ENCODE assay signal across 8 cellular contexts in the genomic region with DNA sequence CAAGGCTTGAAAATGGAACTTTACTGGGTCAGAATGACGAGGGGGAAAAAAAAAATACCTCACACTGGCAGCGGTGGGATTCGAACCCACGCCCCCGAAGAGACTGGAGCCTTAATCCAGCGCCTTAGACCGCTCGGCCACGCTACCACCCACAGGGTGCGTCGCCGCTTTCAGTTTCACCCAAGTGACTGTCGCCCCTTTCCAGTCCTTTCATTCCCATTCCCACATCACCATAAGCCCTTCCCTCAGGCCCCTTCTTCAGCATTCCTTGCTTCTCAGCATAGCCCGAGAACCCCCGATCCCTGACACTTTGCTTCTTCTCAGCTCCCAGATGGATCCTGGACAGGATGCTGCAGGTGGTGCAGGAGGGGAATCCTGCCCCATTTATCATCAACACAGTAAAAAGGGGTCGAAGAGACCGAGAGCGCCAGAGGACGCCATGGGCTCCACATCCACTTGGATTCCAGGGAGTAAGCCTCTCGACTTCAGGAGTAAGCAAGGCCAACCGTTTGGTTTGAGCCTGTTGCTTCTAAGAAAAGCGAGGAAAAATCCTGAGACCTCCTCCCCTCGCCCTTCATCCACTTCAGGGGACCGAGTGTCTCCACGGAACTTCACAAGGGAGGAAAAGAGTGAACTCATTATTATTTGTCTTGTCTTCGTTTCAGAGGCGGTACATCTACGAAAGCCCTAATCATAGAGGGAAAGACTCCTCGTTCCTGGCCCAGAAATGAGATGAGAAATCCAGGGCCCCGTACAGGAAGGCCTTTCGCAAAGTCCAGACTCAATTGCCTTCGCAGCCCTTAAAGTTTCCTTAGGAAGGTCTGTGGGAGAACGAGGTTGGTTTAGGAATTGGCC. TPM values are rescaled to one million over a fixed set of nuclear protein-coding genes. Genes with fewer than 3 reads are reported as not detected.
DNase-seq lines count a peak whose midpoint lies in the region; ATAC-seq, FAIRE-seq and TF ChIP-seq lines count a peak whose summit lies in the region.

No MANE protein-coding gene starts in this region.

- in situ Hi-C loops in HAP-1 (cut with MboI; ENCODE audit: low sequenced_read_pairs): no loop called here

- no peaks in the 10 kb centered on the region for H3K36me3 ChIP-seq in HAP-1 (replicated peaks)
- no peaks in the 10 kb centered on the region for H3K36me3 ChIP-seq in mucosa of descending colon (ENCODE audit: low read depth)

- H3K27me3 ChIP-seq in AG04450 (ENCODE audit: control insufficient read depth, insufficient read depth, low read length) (no peaks in the 10 kb centered on the region), HAP-1 (ENCODE audit: low read depth) (no peaks in the 10 kb centered on the region)

- ATAC-seq in mucosa of descending colon: peak; percentile 54

- FAIRE-seq in GM12891 (lab: Jason Lieb, UNC): no peak

- peak overlapping the region; percentile 50 for H3K27ac ChIP-seq in AG04450 (ENCODE audit: low read depth, low read length)

- H3K9me3 ChIP-seq in AG04450 (ENCODE audit: control insufficient read depth, insufficient read depth, low read length) (no peaks in the 10 kb centered on the region), HAP-1 (no peaks in the 10 kb centered on the region), mucosa of descending colon (no peaks in the 10 kb centered on the region)

- H3K4me1 ChIP-seq in HAP-1: peaks cover 16% of the 10 kb centered on the region
- H3K4me1 ChIP-seq in mucosa of descending colon (ENCODE audit: low read depth): peaks cover 6% of the 10 kb centered on the region

- POLR2A ChIA-PET in AG04450 (lab: Yijun Ruan, JAX): interaction anchor here (0.6 kb wide), 1 partner anchor 814 kb away, joined by 4 read pairs; no protein-coding TSS in a partner anchor

- no peak for TF ChIP-seq CTCF in AG04450 (IDR thresholded peaks at IDR 0.05; ENCODE audit: low read depth, low read length)
- TF ChIP-seq CTCF in epithelial cell of proximal tubule (conservative IDR thresholded peaks at IDR 0.05; ENCODE audit: low read depth, low read length): no peak
- no peak for TF ChIP-seq CTCF in mucosa of descending colon (IDR thresholded peaks at IDR 0.05)

- CTCF ChIA-PET in AG04450 (lab: Charles Lee): no interaction called here

- intact Hi-C loops in mucosa of descending colon (cut with DNase I, micrococcal nuclease): no loop called here

- no peak for TF ChIP-seq POLR2A in GM12891 (IDR thresholded peaks at IDR 0.05; ENCODE audit: low read depth, low read length)

- H3K4me3 ChIP-seq in AG04450 (ENCODE audit: low read depth, low read length) (peak overlapping the region; percentile 65), HAP-1 (peak overlapping the region; percentile 38), epithelial cell of proximal tubule (ENCODE audit: low read depth, low read length) (peak overlapping the region; percentile 82), mucosa of descending colon (peak overlapping the region; percentile 1)

- DNase-seq in AG04450 (ENCODE audit: low read depth, low spot score) (peak; percentile 55), HAP-1 (ENCODE audit: low spot score in 2 of 2) (peak; percentile 78 to 91), NCI-H82 treated with DMSO at 0.1 percent for 48 hours (lab: John Stamatoyannopoulos, UW; ENCODE audit: unreplicated experiment) (peak; percentile 82), epithelial cell of proximal tubule (ENCODE audit: low read depth) (no peak), mucosa of descending colon (peak; percentile 75 to 84 (median 80)), GM12891 (ENCODE audit: insufficient read length, low spot score) (no peak)
- peak; percentile 93 for DNase-seq in activated CD8-positive, alpha-beta memory T cell treated with anti-CD3 and anti-CD28 coated beads, Interleukin-2, amount 50 U/mL, for 48 hours
- DNase-seq in stimulated activated CD8-positive, alpha-beta memory T cell treated with anti-CD3 and anti-CD28 coated beads, Interleukin-4, amount 100 ng/mL, for 48 hours: peak; percentile 90

TF ChIP-seq in GM12891, 5 proteins besides CTCF, POLR2A, EP300 and RAD21:
- TF ChIP-seq POLR2AphosphoS5 (IDR thresholded peaks at IDR 0.05; ENCODE audit: low read depth, low read length) (no peak), POU2F2 (IDR thresholded peaks at IDR 0.05; ENCODE audit: low read depth, low read length) (no peak; the same call in 1 of the 2 replicates), PAX5 (IDR thresholded peaks at IDR 0.05; ENCODE audit: insufficient read depth, low read length, severe bottlenecking) (no peak), SPI1 (IDR thresholded peaks at IDR 0.05; ENCODE audit: low read depth, low read length) (no peak), TAF1 (IDR thresholded peaks at IDR 0.05; ENCODE audit: low read depth, low read length) (no peak)
TF ChIP-seq in GM12891: peak in this region for 0.

RNA-seq across cellular contexts. Expression of a gene that starts 20.0 kb away (rescaled TPM):
- polyA plus RNA-seq in AG04450 (2011; rRNA removed): 62.0 and 73.8 TPM in 2 replicates
- polyA minus RNA-seq in AG04450 (2011; rRNA and poly(A)+ RNA removed): 89.7 and 93.0 TPM in 2 replicates
- 76.0 and 80.5 TPM in 2 replicates for total RNA-seq in epithelial cell of proximal tubule
- total RNA-seq in mucosa of descending colon: 10 to 100 TPM; 33.1 to 37.2 (median 35.5) TPM
- polyA plus RNA-seq in GM12891 (2012; ENCODE audit: low read depth, missing spikeins): 25.6 TPM

Comparison
In these comparisons a context has a peak if more than half of its experiments do, and no peak if none do; other contexts are left out.
1. DNase-seq: peak in AG04450 (single experiment), HAP-1 (2 of 2), NCI-H82 treated with DMSO at 0.1 percent for 48 hours (single experiment), activated CD8-positive, alpha-beta memory T cell treated with anti-CD3 and anti-CD28 coated beads, Interleukin-2, amount 50 U/mL, for 48 hours (single experiment), mucosa of descending colon (3 of 3) and stimulated activated CD8-positive, alpha-beta memory T cell treated with anti-CD3 and anti-CD28 coated beads, Interleukin-4, amount 100 ng/mL, for 48 hours (single experiment); none in epithelial cell of proximal tubule (single experiment) and GM12891 (single experiment).
2. H3K4me3 ChIP-seq: peak in every context shown above with its lines; median percentile 82 in epithelial cell of proximal tubule; 65 in AG04450; 38 in HAP-1; 1 in mucosa of descending colon.